In genomic region chr11:45795379-45795778, GRCh38 we compare ENCODE assay signal across 19 cellular contexts. TPM values are rescaled to one million over a fixed set of nuclear protein-coding genes. Genes with fewer than 3 reads are reported as not detected.
DNase-seq lines count a peak whose midpoint lies in the region; ATAC-seq, FAIRE-seq and TF ChIP-seq lines count a peak whose summit lies in the region.
"Had no signal": no experiment of that assay in that cellular context is flagged by ENCODE, and none has a peak within 500 bp of the region (broad histone marks: within the 10 kb centered on the region; RNA-seq: fewer than 3 reads in every experiment).

No MANE protein-coding gene starts in this region.

- no peaks in the 10 kb centered on the region for H3K79me2 ChIP-seq in K562 (ENCODE audit: control insufficient read depth, insufficient read depth, low read length)

- H3K9me1 ChIP-seq in IMR-90 (ENCODE audit: insufficient read depth, low read length) (peaks cover 4% of the 10 kb centered on the region; the same call in 1 of the 2 replicates), K562 (ENCODE audit: control insufficient read depth, insufficient read depth, low read length) (no peaks in the 10 kb centered on the region)

- TF ChIP-seq RAD21 in IMR-90 (IDR thresholded peaks at IDR 0.05; ENCODE audit: low read length) (no peak), K562 (CRISPR knock-in tag; conservative IDR thresholded peaks at IDR 0.05 in 1 of 2, IDR thresholded peaks at IDR 0.05 in 1 of 2) (no peak)

- H3K79me1 ChIP-seq in IMR-90 (ENCODE audit: low read depth in 1 of 2, low read length in 2 of 2) (no peaks in the 10 kb centered on the region), neuronal stem cell (ENCODE audit: low read depth, low read length) (no peaks in the 10 kb centered on the region)

- CTCF ChIA-PET in IMR-90 (lab: Yijun Ruan, JAX): interaction anchor here (0.9 kb wide), 1 partner anchor 24 kb away, joined by 4 read pairs; no protein-coding TSS in a partner anchor
- CTCF ChIA-PET in K562 (lab: Yijun Ruan, JAX; ENCODE audit: low intra/inter-chr PET ratio): no interaction called here

- no peak overlapping the region for H2BK5ac ChIP-seq in IMR-90 (ENCODE audit: low read depth, low read length, poor library complexity, severe bottlenecking)
- no peak overlapping the region for H2BK5ac ChIP-seq in neuronal stem cell (ENCODE audit: low read length)

- TF ChIP-seq CTCF in IMR-90 (conservative IDR thresholded peaks at IDR 0.05; ENCODE audit: low read depth, low read length) (no peak), K562 (IDR thresholded peaks at IDR 0.05 in 2 of 3, conservative IDR thresholded peaks at IDR 0.05 in 1 of 3; ENCODE audit: insufficient read depth in 2 of 3, low read depth in 1 of 3, low read length in 3 of 3) (no peak), testis (IDR thresholded peaks at IDR 0.05) (no peak)

- H2BK120ac ChIP-seq in IMR-90 (ENCODE audit: low read depth, low read length) (no peak overlapping the region), neuronal stem cell (ENCODE audit: low read depth, low read length) (no peak overlapping the region)

- H2BK15ac ChIP-seq in IMR-90 (ENCODE audit: low read depth, low read length) (no peak overlapping the region), neuronal stem cell (ENCODE audit: low read length) (no peak overlapping the region)

- no peak overlapping the region for H3K56ac ChIP-seq in IMR-90 (ENCODE audit: extremely low read depth, insufficient read depth, low read length)

- no peak for ATAC-seq in IMR-90 (ENCODE audit: low read depth)
- peak; percentile 99 for ATAC-seq in K562
- no peak for ATAC-seq in GM21447 (IDR thresholded peaks at IDR 0.05; ENCODE audit: unreplicated experiment)
- no peak for ATAC-seq in HG02678 (IDR thresholded peaks at IDR 0.05; ENCODE audit: unreplicated experiment)
- no peak for ATAC-seq in GM19467 (IDR thresholded peaks at IDR 0.05; ENCODE audit: unreplicated experiment)
- ATAC-seq: PC-3 had no signal

- dilution Hi-C loops in IMR-90 (cut with HindIII; ENCODE audit: low sequenced_read_pairs, unreplicated experiment): no loop called here

- H3K36me3 ChIP-seq in IMR-90 (ENCODE audit: control insufficient read depth, insufficient read depth, low read length) (no peaks in the 10 kb centered on the region), K562 (ENCODE audit: control insufficient read depth, insufficient read depth, low read length) (no peaks in the 10 kb centered on the region), neuronal stem cell (replicated peaks in 1 of 2; ENCODE audit: control insufficient read depth in 2 of 2, insufficient read depth in 2 of 2, low read length in 2 of 2) (no peaks in the 10 kb centered on the region), testis (ENCODE audit: low read depth, missing control alignments) (no peaks in the 10 kb centered on the region)
- H3K36me3 ChIP-seq: SJSA1 had no signal

- H3K4me2 ChIP-seq in IMR-90 (ENCODE audit: low read depth, low read length): no peak overlapping the region
- H3K4me2 ChIP-seq in K562 (ENCODE audit: insufficient read depth, low read length): no peak overlapping the region
- H3K4me2 ChIP-seq in neuronal stem cell (ENCODE audit: insufficient read depth, low read length, poor library complexity, severe bottlenecking): no peak overlapping the region

- BruUV-seq in IMR-90 (replicated peaks; lab: Mats Ljungman, UMichigan): no TSS peak
- no TSS peak for BruUV-seq in K562 (replicated peaks; lab: Mats Ljungman, UMichigan)

- H3K4me3 ChIP-seq in IMR-90 (ENCODE audit: insufficient read depth, low read depth, low read length) (no peak overlapping the region), K562 (no peak overlapping the region), neuronal stem cell (ENCODE audit: low read length in 2 of 2) (no peak overlapping the region), testis (no peak overlapping the region)
- H3K4me3 ChIP-seq: GM23248, SJSA1 had no signal

- no peak overlapping the region for H4K5ac ChIP-seq in IMR-90 (ENCODE audit: low read depth, low read length)

- in situ Hi-C loops in IMR-90 (cut with MboI; ENCODE audit: low sequenced_read_pairs): no loop called here
- in situ Hi-C loops in K562 (cut with MboI): no loop called here

- H2AK5ac ChIP-seq in IMR-90 (ENCODE audit: low read depth, low read length) (no peak overlapping the region), neuronal stem cell (ENCODE audit: low read depth, low read length) (no peak overlapping the region)

- H3K27ac ChIP-seq in IMR-90 (ENCODE audit: insufficient read depth, low read length): no peak overlapping the region
- no peak overlapping the region for H3K27ac ChIP-seq in K562 (ENCODE audit: extremely low read depth, low read depth, low read length)
- no peak overlapping the region for H3K27ac ChIP-seq in neuronal stem cell (replicated peaks; ENCODE audit: low read length)
- no peak overlapping the region for H3K27ac ChIP-seq in testis
- H3K27ac ChIP-seq: GM23248, SJSA1 had no signal

- DNase-seq in AG20443 (ENCODE audit: low spot score): peak; percentile 9
- DNase-seq in IMR-90: no peak
- DNase-seq in K562 (ENCODE audit: extremely low read depth in 1 of 4, low spot score in 3 of 4): peak; percentile 56 to 81 (median 68)
- DNase-seq in neuronal stem cell (ENCODE audit: low spot score): no peak
- DNase-seq in testis: no peak
- DNase-seq: COR-L47, DMS153, EL, GM23248, NCI-H1105 treated with DMSO at 0.1 percent for 48 hours, NCI-H187, NCI-H2171, NCI-H446, NCI-H69, PC-3 had no signal

- H4K20me1 ChIP-seq in IMR-90 (ENCODE audit: insufficient read depth, low read length) (no peaks in the 10 kb centered on the region), K562 (replicated peaks; ENCODE audit: control insufficient read depth, insufficient read depth, low read length) (peaks cover 8% of the 10 kb centered on the region; the same call in 1 of the 2 replicates)

- H3K4me1 ChIP-seq in IMR-90 (ENCODE audit: control insufficient read depth, insufficient read depth, low read length) (peaks cover 4% of the 10 kb centered on the region; the same call in 1 of the 2 replicates), K562 (replicated peaks in 1 of 2; ENCODE audit: control insufficient read depth in 2 of 2, insufficient read depth in 2 of 2, low read length in 2 of 2) (no peaks in the 10 kb centered on the region; a peak in 1 of 5 replicates), neuronal stem cell (ENCODE audit: control insufficient read depth in 2 of 2, insufficient read depth in 1 of 2, low read depth in 1 of 2, low read length in 2 of 2) (no peaks in the 10 kb centered on the region), testis (no peaks in the 10 kb centered on the region)
- H3K4me1 ChIP-seq: SJSA1 had no signal

- WGBS in IMR-90 (ENCODE audit: extremely low coverage in 2 of 2, insufficient read length in 1 of 2), 2 experiments: 80% methylated on average over 1 of the region's 5 CpGs; no CpG with 5 or more reads in 1 of the 2 experiments
- 10% methylated on average over 5 of the region's 5 CpGs for WGBS in K562 (ENCODE audit: insufficient coverage, low coverage, missing lambda C conversion rate)
- no CpG with 5 or more reads among the region's 5 CpGs for WGBS in neuronal stem cell (ENCODE audit: extremely low coverage in 2 of 2, insufficient read length in 2 of 2, insufficient replicate concordance in 1 of 2), 2 donors
- WGBS in testis, 2 donors: 83 to 92% methylated on average over 4 to 5 of the region's 5 CpGs

- H3K14ac ChIP-seq in IMR-90 (replicated peaks; ENCODE audit: low read depth, low read length) (no peak overlapping the region), neuronal stem cell (ENCODE audit: low read length) (no peak overlapping the region)

- no peak overlapping the region for H3K4ac ChIP-seq in IMR-90 (ENCODE audit: low read depth, low read length)
- H3K4ac ChIP-seq in neuronal stem cell (ENCODE audit: low read length): no peak overlapping the region

- no peak overlapping the region for H3K18ac ChIP-seq in IMR-90 (ENCODE audit: low read depth, low read length)
- H3K18ac ChIP-seq in neuronal stem cell (ENCODE audit: low read length): peak overlapping the region; percentile 29

- H3K23ac ChIP-seq in IMR-90 (ENCODE audit: low read depth, low read length) (no peak overlapping the region), neuronal stem cell (ENCODE audit: low read depth, low read length, poor library complexity) (no peak overlapping the region)

- FAIRE-seq in K562 (lab: Jason Lieb, UNC): peak; percentile 83

- TF ChIP-seq EP300 in K562 (IDR thresholded peaks at IDR 0.05; ENCODE audit: low read length): no peak

- no peaks in the 10 kb centered on the region for H3K9me3 ChIP-seq in IMR-90 (ENCODE audit: control insufficient read depth, insufficient read depth, low read length)
- no peaks in the 10 kb centered on the region for H3K9me3 ChIP-seq in K562 (replicated peaks; ENCODE audit: control insufficient read depth, insufficient read depth, low read depth, low read length)
- no peaks in the 10 kb centered on the region for H3K9me3 ChIP-seq in neuronal stem cell (replicated peaks in 1 of 2; ENCODE audit: control insufficient read depth in 2 of 2, insufficient read depth in 1 of 2, low read depth in 1 of 2, low read length in 2 of 2)
- H3K9me3 ChIP-seq in testis: no peaks in the 10 kb centered on the region
- H3K9me3 ChIP-seq: SJSA1 had no signal

- H3K27me3 ChIP-seq in IMR-90 (ENCODE audit: control insufficient read depth, insufficient read depth, low read length): peaks cover 9% of the 10 kb centered on the region
- H3K27me3 ChIP-seq in K562 (ENCODE audit: control insufficient read depth in 2 of 2, insufficient read depth in 2 of 2, low read length in 2 of 2): peaks cover 11 to 13% of the 10 kb centered on the region in 2 experiments; a peak in 4 of 5 replicates
- H3K27me3 ChIP-seq in neuronal stem cell (ENCODE audit: control insufficient read depth in 3 of 3, insufficient read depth in 3 of 3, low read depth in 1 of 3, low read length in 3 of 3): peaks cover 0 to 38% (median 0%) of the 10 kb centered on the region in 3 experiments
- no peaks in the 10 kb centered on the region for H3K27me3 ChIP-seq in testis

- intact Hi-C loops in IMR-90 (cut with micrococcal nuclease): no loop called here
- intact Hi-C loops in K562 (cut with micrococcal nuclease): loop anchor here (5.0 kb wide), 1 partner anchor 37 kb away; no protein-coding TSS in a partner anchor
- intact Hi-C loops in testis (cut with DNase I; ENCODE audit: low total_unique reads): no loop called here

- TF ChIP-seq POLR2A in IMR-90 (IDR thresholded peaks at IDR 0.05; ENCODE audit: low read depth, low read length) (no peak), K562 (conservative IDR thresholded peaks at IDR 0.05) (no peak), testis (IDR thresholded peaks at IDR 0.05) (no peak)

- POLR2A ChIA-PET in IMR-90 (lab: Charles Lee; ENCODE audit: unreplicated experiment) (no interaction called here), K562 (lab: Yijun Ruan, JAX) (interaction anchor here (0.6 to 1.3 kb wide), 3 partner anchors 17 to 271 kb away, joined by 3 to 4 read pairs (median 3); no protein-coding TSS in a partner anchor)

- H4K91ac ChIP-seq in IMR-90 (ENCODE audit: insufficient read depth, low read depth, low read length) (no peak overlapping the region), neuronal stem cell (ENCODE audit: low read depth, low read length, poor library complexity) (no peak overlapping the region)

- no peak overlapping the region for H2AK9ac ChIP-seq in IMR-90 (replicated peaks; ENCODE audit: low read depth, low read length, poor library complexity)

- H3K9ac ChIP-seq in IMR-90 (ENCODE audit: low read depth, low read length): no peak overlapping the region
- no peak overlapping the region for H3K9ac ChIP-seq in K562 (ENCODE audit: insufficient read depth in 1 of 2, low read depth in 2 of 2, low read length in 2 of 2)
- no peak overlapping the region for H3K9ac ChIP-seq in neuronal stem cell (ENCODE audit: low read depth, low read length, poor library complexity)
- H3K9ac ChIP-seq: GM23248 had no signal

- H4K8ac ChIP-seq in IMR-90 (ENCODE audit: low read depth in 2 of 2, low read length in 2 of 2) (no peak overlapping the region), neuronal stem cell (ENCODE audit: low read depth, low read length) (no peak overlapping the region)

- H2AFZ ChIP-seq in IMR-90 (replicated peaks; ENCODE audit: low read length, poor library complexity) (peak overlapping the region; percentile 11), K562 (ENCODE audit: low read depth, low read length) (no peak overlapping the region), neuronal stem cell (ENCODE audit: low read length) (peak overlapping the region; percentile 17)
- H2AFZ ChIP-seq: GM23248 had no signal

- no peak overlapping the region for H2BK12ac ChIP-seq in neuronal stem cell (ENCODE audit: low read length)

- H2BK20ac ChIP-seq in IMR-90 (ENCODE audit: low read depth, low read length): no peak overlapping the region

RNA-seq across cellular contexts. Expression of gene SLC35C1, which starts 9.6 kb away (rescaled TPM):
- total RNA-seq in IMR-90 (2012; rRNA removed) (3.1 and 4.3 TPM in 2 replicates), K562 (2014; rRNA removed) (3.6 and 5.4 TPM in 2 replicates), K562 (2014; rRNA removed; fragmentation: Illumina TruSeq; extraction: Trizol) (0.96 and 1.5 TPM in 2 replicates), K562 (2015; rRNA removed; fragmentation: Illumina TruSeq; extraction: Trizol) (2.4 and 3.0 TPM in 2 replicates), K562 (2021) (13.1 and 14.9 TPM in 2 replicates), testis (10 to 100 TPM; 12.9 to 15.7 TPM)
- polyA plus RNA-seq in IMR-90 (2012; rRNA removed) (26.7 and 27.1 TPM in 2 replicates), K562 (2011; rRNA removed) (1.3 and 2.6 TPM in 2 replicates), K562 (2014; fragmentation: Illumina TruSeq; extraction: Trizol) (7.4 and 9.7 TPM in 2 replicates), K562 (2014; fragmentation: Nextera tagmentation; extraction: Ambion mirVana) (under 1 TPM; 0.65 to 0.98 TPM), K562 (2014; rRNA removed) (4.2 and 4.4 TPM in 2 replicates), testis (ENCODE audit: insufficient read depth, low read depth, low replicate concordance) (10.4 TPM)
- polyA plus RNA-seq in IMR-90 (2012; cell fraction: cytosol; rRNA removed): 7.0 and 23.7 TPM in 2 replicates
- 3.3 and 12.5 TPM in 2 replicates for polyA plus RNA-seq in IMR-90 (2012; cell fraction: nucleus; rRNA removed; ENCODE audit: low replicate concordance)
- 4.6 and 15.0 TPM in 2 replicates for total RNA-seq in K562 (2011; cell fraction: chromatin; rRNA removed; ENCODE audit: low replicate concordance)
- total RNA-seq in K562 (2011; cell fraction: nucleolus; rRNA removed): 15.7 and 22.2 TPM in 2 replicates
- total RNA-seq in K562 (2011; cell fraction: nucleoplasm; rRNA removed): 13.6 and 16.2 TPM in 2 replicates
- 2.8 and 7.0 TPM in 2 replicates for polyA plus RNA-seq in K562 (2011; cell fraction: cytosol; rRNA removed)
- 2.6 and 5.4 TPM in 2 replicates for polyA plus RNA-seq in K562 (2011; cell fraction: nucleus; rRNA removed)
- polyA plus RNA-seq in K562 (2012): 9.2 and 10.4 TPM in 2 replicates
- polyA minus RNA-seq in K562 (2011; rRNA and poly(A)+ RNA removed): 2.1 and 2.5 TPM in 2 replicates
- polyA minus RNA-seq in K562 (2011; cell fraction: cytosol; rRNA and poly(A)+ RNA removed): 13.7 and 13.8 TPM in 2 replicates
- polyA minus RNA-seq in K562 (2011; cell fraction: nucleus; rRNA and poly(A)+ RNA removed): 4.8 and 4.9 TPM in 2 replicates
- 6.9 TPM for polyA plus RNA-seq in neuronal stem cell (2013, experiment 1 of 2)
- 7.0 TPM for polyA plus RNA-seq in neuronal stem cell (2013, experiment 2 of 2)

RNA-seq across cellular contexts. Expression of gene CRY2, which starts 51.9 kb away (rescaled TPM):
- total RNA-seq in IMR-90 (2012; rRNA removed) (12.8 and 13.1 TPM in 2 replicates), K562 (2014; rRNA removed) (15.1 and 18.3 TPM in 2 replicates), K562 (2014; rRNA removed; fragmentation: Illumina TruSeq; extraction: Trizol) (8.5 and 10.4 TPM in 2 replicates), K562 (2015; rRNA removed; fragmentation: Illumina TruSeq; extraction: Trizol) (10.9 and 13.3 TPM in 2 replicates), K562 (2021) (23.9 and 24.0 TPM in 2 replicates), testis (100 to 1,000 TPM; 109 to 124 TPM)
- polyA plus RNA-seq in IMR-90 (2012; rRNA removed) (10.8 and 12.2 TPM in 2 replicates), K562 (2011; rRNA removed) (15.8 and 21.7 TPM in 2 replicates), K562 (2014; fragmentation: Illumina TruSeq; extraction: Trizol) (14.5 and 14.8 TPM in 2 replicates), K562 (2014; fragmentation: Nextera tagmentation; extraction: Ambion mirVana) (1 to 10 TPM; 2.3 to 3.3 TPM), K562 (2014; rRNA removed) (13.5 and 17.1 TPM in 2 replicates), testis (ENCODE audit: insufficient read depth, low read depth, low replicate concordance) (80.0 TPM)
- polyA plus RNA-seq in IMR-90 (2012; cell fraction: cytosol; rRNA removed): 5.4 and 6.9 TPM in 2 replicates
- polyA plus RNA-seq in IMR-90 (2012; cell fraction: nucleus; rRNA removed; ENCODE audit: low replicate concordance): 33.2 and 38.5 TPM in 2 replicates
- total RNA-seq in K562 (2011; cell fraction: chromatin; rRNA removed; ENCODE audit: low replicate concordance): 74.3 and 112 TPM in 2 replicates
- 59.2 and 64.6 TPM in 2 replicates for total RNA-seq in K562 (2011; cell fraction: nucleolus; rRNA removed)
- total RNA-seq in K562 (2011; cell fraction: nucleoplasm; rRNA removed): 69.7 and 90.4 TPM in 2 replicates
- 16.3 and 16.9 TPM in 2 replicates for polyA plus RNA-seq in K562 (2011; cell fraction: cytosol; rRNA removed)
- polyA plus RNA-seq in K562 (2011; cell fraction: nucleus; rRNA removed): 59.5 and 77.3 TPM in 2 replicates
- polyA plus RNA-seq in K562 (2012): 10.6 and 11.5 TPM in 2 replicates
- 27.1 and 32.0 TPM in 2 replicates for polyA minus RNA-seq in K562 (2011; rRNA and poly(A)+ RNA removed)
- 17.7 and 18.3 TPM in 2 replicates for polyA minus RNA-seq in K562 (2011; cell fraction: cytosol; rRNA and poly(A)+ RNA removed)
- polyA minus RNA-seq in K562 (2011; cell fraction: nucleus; rRNA and poly(A)+ RNA removed): 28.8 and 31.0 TPM in 2 replicates
- polyA plus RNA-seq in neuronal stem cell (2013, experiment 1 of 2): 7.4 TPM
- 7.4 TPM for polyA plus RNA-seq in neuronal stem cell (2013, experiment 2 of 2)

Comparison
In these comparisons a context has a peak if more than half of its experiments do, and no peak if none do; other contexts are left out.
1. DNase-seq: peak in AG20443 (single experiment) and K562 (4 of 4); none in IMR-90 (single experiment), neuronal stem cell (single experiment) and testis (single experiment).